ENCODE assay signal across 8 cellular contexts in the genomic region with DNA sequence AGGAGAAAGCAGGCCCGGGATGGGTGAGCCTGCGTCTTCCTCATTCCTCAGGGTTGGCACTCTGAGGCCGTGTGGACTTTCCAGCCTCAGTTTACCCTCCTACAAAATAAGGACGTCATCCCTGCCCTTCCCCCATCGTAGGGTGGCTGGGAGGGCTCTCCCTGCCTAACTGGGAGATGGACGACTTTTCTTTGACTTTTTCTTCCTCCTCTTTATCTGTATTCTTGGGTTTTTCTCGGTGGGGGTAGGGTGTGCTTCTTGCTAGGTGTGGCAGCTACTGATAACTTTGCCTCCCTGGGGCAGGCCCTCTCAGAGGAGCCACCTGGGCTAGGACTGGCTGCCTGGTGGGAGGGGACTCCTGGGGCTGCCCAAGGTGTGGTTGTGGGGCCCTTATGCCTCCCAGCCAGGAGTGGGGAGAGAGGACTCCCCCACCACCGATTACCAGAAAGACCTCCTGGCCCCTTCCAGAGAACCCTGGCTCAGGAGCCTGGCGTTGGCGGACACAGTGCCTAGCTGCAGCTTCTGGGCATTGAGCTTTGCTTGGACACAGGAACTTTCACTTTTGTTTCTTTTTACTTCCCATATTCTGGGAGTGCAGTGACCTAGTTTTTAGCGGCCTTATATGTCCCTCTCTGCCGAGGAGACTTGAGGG. TPM values are rescaled to one million over a fixed set of nuclear protein-coding genes. Genes with fewer than 3 reads are reported as not detected.
DNase-seq lines count a peak whose midpoint lies in the region; ATAC-seq, FAIRE-seq and TF ChIP-seq lines count a peak whose summit lies in the region.

No MANE protein-coding gene starts in this region.

- POLR2A ChIA-PET in K562 (lab: Yijun Ruan, JAX): interaction anchor here (0.6 to 0.9 kb wide), 2 partner anchors 21 to 420 kb away, joined by 3 to 6 read pairs; no protein-coding TSS in a partner anchor

- in situ Hi-C loops in K562 (cut with MboI): no loop called here
- in situ Hi-C loops in transverse colon (cut with MboI; ENCODE audit: low pct_ligation_motif_present in 1 of 4, low pct_unique_long_range_greater_than_20kb in 1 of 4, low sequenced_read_pairs in 3 of 4): no loop called here

- H3K9me1 ChIP-seq in K562 (ENCODE audit: control insufficient read depth, insufficient read depth, low read length): no peaks in the 10 kb centered on the region

- no peaks in the 10 kb centered on the region for H3K27me3 Mint-ChIP-seq in activated T-cell treated with anti-CD3 and anti-CD28 coated beads, Interleukin-2, amount 50 U/mL, for 4 hours (ENCODE audit: low read depth)
- no peaks in the 10 kb centered on the region for H3K27me3 Mint-ChIP-seq in memory B cell

- FAIRE-seq in K562 (lab: Jason Lieb, UNC): peak; percentile 94

- H3K27ac Mint-ChIP-seq in memory B cell: peak overlapping the region; percentile 98

- TF ChIP-seq CTCF in K562 (IDR thresholded peaks at IDR 0.05 in 2 of 3, conservative IDR thresholded peaks at IDR 0.05 in 1 of 3; ENCODE audit: insufficient read depth in 2 of 3, low read depth in 1 of 3, low read length in 3 of 3): no peak
- no peak for TF ChIP-seq CTCF in transverse colon (IDR thresholded peaks at IDR 0.05)

- DNase-seq in activated T-cell treated with anti-CD3 and anti-CD28 coated beads, Interleukin-2, amount 50 U/mL, for 4 hours: no peak
- DNase-seq in activated T-cell treated with anti-CD3 and anti-CD28 coated beads for 4 hours: no peak
- DNase-seq in K562 (ENCODE audit: extremely low read depth in 1 of 4, low spot score in 3 of 4): peak; percentile 71 to 87 (median 78)
- no peak for DNase-seq in memory B cell (ENCODE audit: low spot score in 2 of 2)
- peak; percentile 42 for DNase-seq in transverse colon
- DNase-seq in stimulated activated CD8-positive, alpha-beta memory T cell treated with anti-CD3 and anti-CD28 coated beads, Interleukin-4, amount 100 ng/mL, for 48 hours: no peak
- no peak for DNase-seq in amniotic stem cell (lab: John Stamatoyannopoulos, UW)

- TF ChIP-seq EP300 in K562 (IDR thresholded peaks at IDR 0.05; ENCODE audit: low read length) (peak; percentile 45; the same call in 1 of the 2 replicates), transverse colon (IDR thresholded peaks at IDR 0.05; ENCODE audit: low read depth) (no peak)

- intact Hi-C loops in K562 (cut with micrococcal nuclease) (no loop called here), transverse colon (cut with DNase I; ENCODE audit: low total_unique reads) (no loop called here)

- peaks cover 96% of the 10 kb centered on the region for H3K4me1 Mint-ChIP-seq in activated T-cell treated with anti-CD3 and anti-CD28 coated beads, Interleukin-2, amount 50 U/mL, for 4 hours (ENCODE audit: low read depth)
- peaks cover 69% of the 10 kb centered on the region for H3K4me1 Mint-ChIP-seq in memory B cell

- H2AFZ ChIP-seq in K562 (ENCODE audit: low read depth, low read length): peak overlapping the region; percentile 66

- H3K4me1 ChIP-seq in K562 (replicated peaks in 1 of 2; ENCODE audit: control insufficient read depth in 2 of 2, insufficient read depth in 2 of 2, low read length in 2 of 2) (peaks cover 35 to 45% of the 10 kb centered on the region in 2 experiments; a peak in 4 of 5 replicates), transverse colon (peaks cover 33 to 85% (median 56%) of the 10 kb centered on the region in 4 donors)

- TF ChIP-seq POLR2A in K562 (conservative IDR thresholded peaks at IDR 0.05) (no peak), transverse colon (IDR thresholded peaks at IDR 0.05) (no peak)

- no peaks in the 10 kb centered on the region for H3K27me3 ChIP-seq in K562 (ENCODE audit: control insufficient read depth in 2 of 2, insufficient read depth in 2 of 2, low read length in 2 of 2)
- no peaks in the 10 kb centered on the region for H3K27me3 ChIP-seq in transverse colon

- no peaks in the 10 kb centered on the region for H4K20me1 ChIP-seq in K562 (replicated peaks; ENCODE audit: control insufficient read depth, insufficient read depth, low read length)

- peaks cover 12% of the 10 kb centered on the region for H3K9me3 Mint-ChIP-seq in activated T-cell treated with anti-CD3 and anti-CD28 coated beads, Interleukin-2, amount 50 U/mL, for 4 hours
- peaks cover 6% of the 10 kb centered on the region for H3K9me3 Mint-ChIP-seq in memory B cell

- CTCF ChIA-PET in K562 (lab: Yijun Ruan, JAX; ENCODE audit: low intra/inter-chr PET ratio): no interaction called here

- H3K9me3 ChIP-seq in K562 (replicated peaks; ENCODE audit: control insufficient read depth, insufficient read depth, low read depth, low read length): no peaks in the 10 kb centered on the region
- no peaks in the 10 kb centered on the region for H3K9me3 ChIP-seq in transverse colon

- peaks cover 16% of the 10 kb centered on the region for H3K36me3 Mint-ChIP-seq in activated T-cell treated with anti-CD3 and anti-CD28 coated beads, Interleukin-2, amount 50 U/mL, for 4 hours (ENCODE audit: insufficient read depth)
- H3K36me3 Mint-ChIP-seq in memory B cell: peaks cover 13% of the 10 kb centered on the region

- peak overlapping the region; percentile 33 to 62 for H3K9ac ChIP-seq in K562 (ENCODE audit: insufficient read depth in 1 of 2, low read depth in 2 of 2, low read length in 2 of 2)

- 5% methylated on average over 11 of the region's 12 CpGs for WGBS in K562 (ENCODE audit: insufficient coverage, low coverage, missing lambda C conversion rate)
- 28 to 33% methylated on average over 4 to 12 of the region's 12 CpGs for WGBS in transverse colon (ENCODE audit: low coverage in 1 of 2), 2 donors

- ATAC-seq in activated T-cell treated with anti-CD3 and anti-CD28 coated beads, Interleukin-2, amount 50 U/mL, for 4 hours: peak in 1 of 2 donors; percentile 16
- ATAC-seq in K562 (peak; percentile 84), memory B cell (ENCODE audit: low read depth) (peak; percentile 41), GM18868 (IDR thresholded peaks at IDR 0.05; ENCODE audit: unreplicated experiment) (no peak)

- BruUV-seq in K562 (replicated peaks; lab: Mats Ljungman, UMichigan): no TSS peak

- H3K4me2 ChIP-seq in K562 (ENCODE audit: insufficient read depth, low read length): peak overlapping the region; percentile 73

- H3K27ac ChIP-seq in K562 (ENCODE audit: extremely low read depth, low read depth, low read length) (peak overlapping the region; percentile 59), transverse colon (peak overlapping the region; percentile 78 to 92 (median 90))

- peaks cover 3% of the 10 kb centered on the region; the same call in 1 of the 3 replicates for H3K79me2 ChIP-seq in K562 (ENCODE audit: control insufficient read depth, insufficient read depth, low read length)

- TF ChIP-seq RAD21 in K562 (CRISPR knock-in tag; conservative IDR thresholded peaks at IDR 0.05 in 1 of 2, IDR thresholded peaks at IDR 0.05 in 1 of 2): no peak

- H3K4me3 ChIP-seq in K562: no peak overlapping the region
- peak overlapping the region in 1 of 4 donors; percentile 33 for H3K4me3 ChIP-seq in transverse colon

- peak overlapping the region; percentile 75 for H3K4me3 Mint-ChIP-seq in activated T-cell treated with anti-CD3 and anti-CD28 coated beads, Interleukin-2, amount 50 U/mL, for 4 hours
- peak overlapping the region; percentile 99 for H3K4me3 Mint-ChIP-seq in memory B cell

- H3K36me3 ChIP-seq in K562 (ENCODE audit: control insufficient read depth, insufficient read depth, low read length) (no peaks in the 10 kb centered on the region), transverse colon (no peaks in the 10 kb centered on the region)

RNA-seq across cellular contexts. Expression of gene GLIPR2, which starts 6.1 kb away (rescaled TPM):
- total RNA-seq in activated T-cell treated with anti-CD3 and anti-CD28 coated beads, Interleukin-2, amount 50 U/mL, for 4 hours: 1 to 10 TPM; 5.3 to 7.6 (median 6.1) TPM
- total RNA-seq in K562 (2011; cell fraction: chromatin; rRNA removed; ENCODE audit: low replicate concordance): 3.2 and 3.8 TPM in 2 replicates
- 1.7 and 2.2 TPM in 2 replicates for total RNA-seq in K562 (2011; cell fraction: nucleolus; rRNA removed)
- total RNA-seq in K562 (2011; cell fraction: nucleoplasm; rRNA removed): 2.6 and 4.5 TPM in 2 replicates
- 2.0 and 4.0 TPM in 2 replicates for total RNA-seq in K562 (2014; rRNA removed)
- 2.2 and 2.4 TPM in 2 replicates for total RNA-seq in K562 (2014; rRNA removed; fragmentation: Illumina TruSeq; extraction: Trizol)
- total RNA-seq in K562 (2015; rRNA removed; fragmentation: Illumina TruSeq; extraction: Trizol): 1.4 TPM in 2 replicates
- total RNA-seq in K562 (2021): 3.8 and 4.7 TPM in 2 replicates
- polyA plus RNA-seq in K562 (2011; rRNA removed): 6.9 and 8.8 TPM in 2 replicates
- 5.0 and 5.2 TPM in 2 replicates for polyA plus RNA-seq in K562 (2011; cell fraction: cytosol; rRNA removed)
- 2.9 and 3.2 TPM in 2 replicates for polyA plus RNA-seq in K562 (2011; cell fraction: nucleus; rRNA removed)
- polyA plus RNA-seq in K562 (2012): 2.2 and 2.3 TPM in 2 replicates
- 4.4 and 4.8 TPM in 2 replicates for polyA plus RNA-seq in K562 (2014; fragmentation: Illumina TruSeq; extraction: Trizol)
- polyA plus RNA-seq in K562 (2014; fragmentation: Nextera tagmentation; extraction: Ambion mirVana): 1 to 10 TPM; 2.7 to 2.9 TPM
- 4.0 and 4.6 TPM in 2 replicates for polyA plus RNA-seq in K562 (2014; rRNA removed)
- 6.3 and 7.9 TPM in 2 replicates for polyA minus RNA-seq in K562 (2011; rRNA and poly(A)+ RNA removed)
- polyA minus RNA-seq in K562 (2011; cell fraction: cytosol; rRNA and poly(A)+ RNA removed): 2.5 and 4.0 TPM in 2 replicates
- 0.56 and 0.67 TPM in 2 replicates for polyA minus RNA-seq in K562 (2011; cell fraction: nucleus; rRNA and poly(A)+ RNA removed)
- 10 to 100 TPM in 3 of 4 donors, 1 to 10 TPM in 1; 9.7 to 40.4 (median 26.7) TPM for total RNA-seq in transverse colon

RNA-seq across cellular contexts. Expression of gene CCIN, which starts 26.6 kb away (rescaled TPM):
- total RNA-seq in activated T-cell treated with anti-CD3 and anti-CD28 coated beads, Interleukin-2, amount 50 U/mL, for 4 hours: not detected
- not detected in 2 replicates for total RNA-seq in K562 (2011; cell fraction: chromatin; rRNA removed; ENCODE audit: low replicate concordance)
- total RNA-seq in K562 (2011; cell fraction: nucleolus; rRNA removed): 0.26 TPM in 1 of 2 replicates, not detected in the other
- total RNA-seq in K562 (2011; cell fraction: nucleoplasm; rRNA removed): not detected in 2 replicates
- not detected in 2 replicates for total RNA-seq in K562 (2014; rRNA removed)
- not detected in 2 replicates for total RNA-seq in K562 (2014; rRNA removed; fragmentation: Illumina TruSeq; extraction: Trizol)
- total RNA-seq in K562 (2015; rRNA removed; fragmentation: Illumina TruSeq; extraction: Trizol): not detected in 2 replicates
- total RNA-seq in K562 (2021): not detected in 2 replicates
- polyA plus RNA-seq in K562 (2011; rRNA removed): not detected in 2 replicates
- 0.04 and 0.09 TPM in 2 replicates for polyA plus RNA-seq in K562 (2011; cell fraction: cytosol; rRNA removed)
- polyA plus RNA-seq in K562 (2011; cell fraction: nucleus; rRNA removed): not detected in 2 replicates
- not detected in 2 replicates for polyA plus RNA-seq in K562 (2012)
- polyA plus RNA-seq in K562 (2014; fragmentation: Illumina TruSeq; extraction: Trizol): not detected in 2 replicates
- polyA plus RNA-seq in K562 (2014; fragmentation: Nextera tagmentation; extraction: Ambion mirVana): not detected
- not detected in 2 replicates for polyA plus RNA-seq in K562 (2014; rRNA removed)
- not detected in 2 replicates for polyA minus RNA-seq in K562 (2011; rRNA and poly(A)+ RNA removed)
- not detected in 2 replicates for polyA minus RNA-seq in K562 (2011; cell fraction: cytosol; rRNA and poly(A)+ RNA removed)
- polyA minus RNA-seq in K562 (2011; cell fraction: nucleus; rRNA and poly(A)+ RNA removed): not detected in 2 replicates
- not detected for total RNA-seq in transverse colon

RNA-seq across cellular contexts. Expression of gene CLTA, which starts 48.1 kb away (rescaled TPM):
- 100 to 1,000 TPM; 182 to 195 (median 183) TPM for total RNA-seq in activated T-cell treated with anti-CD3 and anti-CD28 coated beads, Interleukin-2, amount 50 U/mL, for 4 hours
- 13.9 and 15.8 TPM in 2 replicates for total RNA-seq in K562 (2011; cell fraction: chromatin; rRNA removed; ENCODE audit: low replicate concordance)
- total RNA-seq in K562 (2011; cell fraction: nucleolus; rRNA removed): 17.2 and 17.5 TPM in 2 replicates
- 19.0 and 24.3 TPM in 2 replicates for total RNA-seq in K562 (2011; cell fraction: nucleoplasm; rRNA removed)
- total RNA-seq in K562 (2014; rRNA removed) (186 and 196 TPM in 2 replicates), K562 (2014; rRNA removed; fragmentation: Illumina TruSeq; extraction: Trizol) (129 and 131 TPM in 2 replicates), K562 (2015; rRNA removed; fragmentation: Illumina TruSeq; extraction: Trizol) (156 and 161 TPM in 2 replicates), K562 (2021) (140 and 144 TPM in 2 replicates), transverse colon (100 to 1,000 TPM; 163 to 308 (median 217) TPM)
- polyA plus RNA-seq in K562 (2011; rRNA removed) (104 and 137 TPM in 2 replicates), K562 (2014; fragmentation: Illumina TruSeq; extraction: Trizol) (144 and 156 TPM in 2 replicates), K562 (2014; fragmentation: Nextera tagmentation; extraction: Ambion mirVana) (10 to 100 TPM; 37.8 to 39.6 TPM), K562 (2014; rRNA removed) (206 and 219 TPM in 2 replicates)
- polyA plus RNA-seq in K562 (2011; cell fraction: cytosol; rRNA removed): 89.6 and 109 TPM in 2 replicates
- polyA plus RNA-seq in K562 (2011; cell fraction: nucleus; rRNA removed): 27.8 and 38.7 TPM in 2 replicates
- polyA plus RNA-seq in K562 (2012): 169 and 197 TPM in 2 replicates
- 60.8 and 67.3 TPM in 2 replicates for polyA minus RNA-seq in K562 (2011; rRNA and poly(A)+ RNA removed)
- polyA minus RNA-seq in K562 (2011; cell fraction: cytosol; rRNA and poly(A)+ RNA removed): 49.0 and 55.3 TPM in 2 replicates
- polyA minus RNA-seq in K562 (2011; cell fraction: nucleus; rRNA and poly(A)+ RNA removed): 12.7 and 16.2 TPM in 2 replicates

Comparison
In these comparisons a context has a peak if more than half of its experiments do, and no peak if none do; other contexts are left out.
1. DNase-seq: peak in K562 (4 of 4) and transverse colon (single experiment); none in activated T-cell treated with anti-CD3 and anti-CD28 coated beads, Interleukin-2, amount 50 U/mL, for 4 hours (single experiment), activated T-cell treated with anti-CD3 and anti-CD28 coated beads for 4 hours (single experiment), memory B cell (0 of 2), stimulated activated CD8-positive, alpha-beta memory T cell treated with anti-CD3 and anti-CD28 coated beads, Interleukin-4, amount 100 ng/mL, for 48 hours (single experiment) and amniotic stem cell (single experiment).